2 cellular contexts compared by ENCODE assay signal in the genomic region with DNA sequence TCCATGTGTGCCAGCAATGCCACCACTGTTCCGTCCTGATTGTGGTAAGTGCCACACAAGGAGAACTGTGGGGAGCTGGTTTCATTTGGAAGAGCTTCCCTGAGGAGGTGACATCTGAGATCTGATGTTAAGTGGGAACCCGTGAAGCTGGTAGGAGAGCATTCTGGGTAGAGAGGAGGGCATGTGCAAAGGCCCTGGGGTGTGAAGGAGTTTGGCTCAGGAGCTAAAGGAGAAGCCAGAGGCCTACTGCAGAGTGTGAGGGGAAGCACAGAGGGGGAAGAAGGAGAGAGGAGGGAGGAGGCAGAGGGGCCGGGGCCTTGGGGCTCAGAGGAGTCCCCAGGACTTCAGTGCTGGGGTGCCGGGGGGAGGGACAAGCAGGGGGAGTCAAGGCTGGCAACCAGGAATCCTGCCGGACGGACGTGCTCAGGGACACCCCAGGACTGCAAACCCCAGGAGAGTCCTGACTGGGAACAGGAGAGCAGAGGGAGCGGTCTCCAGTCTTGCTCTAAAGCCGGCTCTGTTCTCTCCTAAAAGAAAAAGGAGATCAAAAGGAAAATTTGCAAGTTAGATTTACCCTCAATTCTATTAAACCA.
TF ChIP-seq lines count a peak whose summit lies in the region.

No MANE protein-coding gene starts in this region.

TF ChIP-seq in IMR-90, 13 proteins besides CTCF, POLR2A, EP300 and RAD21:
- TF ChIP-seq BHLHE40 (IDR thresholded peaks at IDR 0.05; ENCODE audit: low read depth, low read length) (no peak), SMC3 (IDR thresholded peaks at IDR 0.05; ENCODE audit: low read depth, low read length) (no peak), NFE2L2 (IDR thresholded peaks at IDR 0.05; ENCODE audit: low read depth, low read length) (no peak)

TF ChIP-seq in H1, 55 proteins besides CTCF, POLR2A, EP300 and RAD21:
- no peak for TF ChIP-seq CHD1 (IDR thresholded peaks at IDR 0.05; ENCODE audit: low read depth, low read length)
- TF ChIP-seq KDM1A (IDR thresholded peaks at IDR 0.05; ENCODE audit: borderline replicate concordance, low read length): peak; percentile 82; the same call in 1 of the 2 replicates
